Comparison of ENCODE assay signal across 15 cellular contexts in the genomic region with DNA sequence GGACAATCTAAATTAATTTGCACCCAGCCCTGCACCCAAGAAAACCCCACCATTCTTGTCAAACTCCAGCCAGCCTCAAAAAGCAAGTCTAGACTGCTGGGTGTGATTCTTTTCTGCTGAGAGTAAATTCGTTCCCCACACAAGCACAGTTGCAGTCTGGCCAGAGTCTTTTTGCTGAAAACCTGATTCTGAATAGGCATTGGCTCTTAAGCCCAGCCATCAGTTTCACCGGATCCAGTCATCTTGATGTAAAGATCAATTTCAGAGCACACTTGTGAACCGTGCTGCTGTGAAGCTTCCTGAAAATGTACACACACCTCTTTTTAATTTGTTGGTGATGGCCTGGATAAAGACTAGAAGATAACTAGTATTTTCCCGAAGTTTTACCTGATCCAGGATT.
DNase-seq lines count a peak whose midpoint lies in the region; ATAC-seq and TF ChIP-seq lines count a peak whose summit lies in the region.
"Had no signal": no experiment of that assay in that cellular context is flagged by ENCODE, and none has a peak within 500 bp of the region (broad histone marks: within the 10 kb centered on the region; RNA-seq: fewer than 3 reads in every experiment).

No MANE protein-coding gene starts in this region.

- H3K27me3 ChIP-seq in CD8-positive, alpha-beta memory T cell (ENCODE audit: insufficient read depth, low read length, poor library complexity, severe bottlenecking) = no peaks in the 10 kb centered on the region
- H3K27me3 ChIP-seq in neural progenitor cell = no peaks in the 10 kb centered on the region

- H3K9me3 ChIP-seq in CD8-positive, alpha-beta memory T cell (ENCODE audit: low read length) = no peaks in the 10 kb centered on the region
- H3K9me3 ChIP-seq in neural progenitor cell (ENCODE audit: low read depth) = no peaks in the 10 kb centered on the region

- TF ChIP-seq CTCF in neural progenitor cell (IDR thresholded peaks at IDR 0.05) = no peak

- no peak for DNase-seq in CD8-positive, alpha-beta memory T cell
- DNase-seq in T-cell (no peak), pons (ENCODE audit: low spot score) (no peak), neural progenitor cell (ENCODE audit: low spot score) (no peak), AG20443 (ENCODE audit: low spot score) (no peak)
- no peak for DNase-seq in natural killer cell treated with Interleukin-12 subunit alpha and Interleukin-12 subunit beta and Interleukin-15 and Interleukin-18, amount 100 ng/mL, for 72 hours (ENCODE audit: low spot score)
- DNase-seq: ACHN; CD4-positive, alpha-beta memory T cell; DMS79; GM23248; NCI-H187; NCI-H69; SIG-M5 had no signal

- H3K36me3 ChIP-seq in CD8-positive, alpha-beta memory T cell (ENCODE audit: insufficient read depth, low read length) = no peaks in the 10 kb centered on the region
- no peaks in the 10 kb centered on the region for H3K36me3 ChIP-seq in neural progenitor cell

- ATAC-seq in HG03354 (IDR thresholded peaks at IDR 0.05; ENCODE audit: poor library complexity, severe bottlenecking, unreplicated experiment) (peak; percentile 9), T-cell (replicated peaks in 1 of 4) (no peak)
- ATAC-seq in natural killer cell treated with Interleukin-12 subunit alpha and Interleukin-12 subunit beta and Interleukin-15 and Interleukin-18, amount 100 ng/mL, for 72 hours = peak in 1 of 2 donors; percentile 46
- ATAC-seq: HCT116 had no signal

- no peaks in the 10 kb centered on the region for H4K20me1 ChIP-seq in neural progenitor cell (ENCODE audit: low read depth)

- H3K36me3 Mint-ChIP-seq in CD8-positive, alpha-beta memory T cell = no peaks in the 10 kb centered on the region
- H3K36me3 Mint-ChIP-seq in T-cell = no peaks in the 10 kb centered on the region
- H3K36me3 Mint-ChIP-seq in natural killer cell treated with Interleukin-12 subunit alpha and Interleukin-12 subunit beta and Interleukin-15 and Interleukin-18, amount 100 ng/mL, for 72 hours = no peaks in the 10 kb centered on the region
- H3K36me3 Mint-ChIP-seq in neural progenitor cell = no peaks in the 10 kb centered on the region
- H3K36me3 Mint-ChIP-seq: CD4-positive, alpha-beta memory T cell had no signal

- H3K4me2 ChIP-seq in neural progenitor cell = no peak overlapping the region

- no peak overlapping the region for H3K4me3 ChIP-seq in CD8-positive, alpha-beta memory T cell (ENCODE audit: low read length)
- H3K4me3 ChIP-seq in neural progenitor cell = no peak overlapping the region
- H3K4me3 ChIP-seq: GM23248 had no signal

- peaks cover 3 to 21% of the 10 kb centered on the region in 2 donors for H3K27me3 Mint-ChIP-seq in CD8-positive, alpha-beta memory T cell
- H3K27me3 Mint-ChIP-seq in T-cell (peaks cover 4 to 14% of the 10 kb centered on the region in 2 donors), neural progenitor cell (ENCODE audit: insufficient read depth, low read depth) (no peaks in the 10 kb centered on the region)
- H3K27me3 Mint-ChIP-seq in natural killer cell treated with Interleukin-12 subunit alpha and Interleukin-12 subunit beta and Interleukin-15 and Interleukin-18, amount 100 ng/mL, for 72 hours = no peaks in the 10 kb centered on the region

- no peak overlapping the region for H2AFZ ChIP-seq in neural progenitor cell (replicated peaks)
- H2AFZ ChIP-seq: GM23248 had no signal

- H3K4me1 Mint-ChIP-seq in CD8-positive, alpha-beta memory T cell = peaks cover 26 to 49% (median 36%) of the 10 kb centered on the region in 3 donors
- H3K4me1 Mint-ChIP-seq in T-cell = peaks cover 6 to 18% (median 6%) of the 10 kb centered on the region in 3 donors
- peaks cover 72 to 84% of the 10 kb centered on the region in 2 donors for H3K4me1 Mint-ChIP-seq in natural killer cell treated with Interleukin-12 subunit alpha and Interleukin-12 subunit beta and Interleukin-15 and Interleukin-18, amount 100 ng/mL, for 72 hours (ENCODE audit: low read depth in 2 of 2)
- peaks cover 3% of the 10 kb centered on the region for H3K4me1 Mint-ChIP-seq in neural progenitor cell

- no peaks in the 10 kb centered on the region for H3F3A ChIP-seq in neural progenitor cell (ENCODE audit: low read depth)

- CTCF ChIA-PET in CD8-positive, alpha-beta memory T cell (lab: Charles Lee) = no interaction called here
- CTCF ChIA-PET in T-cell (lab: Charles Lee) = no interaction called here

- no peaks in the 10 kb centered on the region for H3K79me2 ChIP-seq in neural progenitor cell (ENCODE audit: low read depth)

- no peaks in the 10 kb centered on the region for H3K4me1 ChIP-seq in CD8-positive, alpha-beta memory T cell (ENCODE audit: insufficient read depth, low read length)
- no peaks in the 10 kb centered on the region for H3K4me1 ChIP-seq in neural progenitor cell

- POLR2A ChIA-PET in CD8-positive, alpha-beta memory T cell (lab: Charles Lee) = no interaction called here
- POLR2A ChIA-PET in T-cell (lab: Charles Lee) = no interaction called here

- no peak overlapping the region for H3K27ac ChIP-seq in CD8-positive, alpha-beta memory T cell (ENCODE audit: low read depth, low read length)
- H3K27ac ChIP-seq in neural progenitor cell = no peak overlapping the region
- H3K27ac ChIP-seq: GM23248 had no signal

- H3K9me3 Mint-ChIP-seq in CD8-positive, alpha-beta memory T cell = peaks cover 0 to 2% (median 0%) of the 10 kb centered on the region in 5 donors
- H3K9me3 Mint-ChIP-seq in T-cell (peaks cover 0 to 6% (median 6%) of the 10 kb centered on the region in 3 donors), neural progenitor cell (no peaks in the 10 kb centered on the region)
- peaks cover 5% of the 10 kb centered on the region for H3K9me3 Mint-ChIP-seq in natural killer cell treated with Interleukin-12 subunit alpha and Interleukin-12 subunit beta and Interleukin-15 and Interleukin-18, amount 100 ng/mL, for 72 hours

- peak overlapping the region; percentile 26 to 76 (median 54) for H3K27ac Mint-ChIP-seq in CD8-positive, alpha-beta memory T cell
- H3K27ac Mint-ChIP-seq in T-cell (peak overlapping the region; percentile 17 to 44), neural progenitor cell (no peak overlapping the region)
- H3K27ac Mint-ChIP-seq in natural killer cell treated with Interleukin-12 subunit alpha and Interleukin-12 subunit beta and Interleukin-15 and Interleukin-18, amount 100 ng/mL, for 72 hours = peak overlapping the region; percentile 48 to 59

- H3K9ac ChIP-seq in neural progenitor cell = no peak overlapping the region
- H3K9ac ChIP-seq: GM23248 had no signal

- H3K4me3 Mint-ChIP-seq in CD8-positive, alpha-beta memory T cell = peak overlapping the region in 3 of 7 donors; percentile 8 to 52 (median 15)
- H3K4me3 Mint-ChIP-seq in T-cell (no peak overlapping the region), neural progenitor cell (no peak overlapping the region)
- H3K4me3 Mint-ChIP-seq in natural killer cell treated with Interleukin-12 subunit alpha and Interleukin-12 subunit beta and Interleukin-15 and Interleukin-18, amount 100 ng/mL, for 72 hours = peak overlapping the region; percentile 66
- H3K4me3 Mint-ChIP-seq: CD4-positive, alpha-beta memory T cell had no signal
